In genomic region chr20:50003253-50003656, GRCh38 we compare ENCODE assay signal across 1 cellular context.
A peak's percentile ranks its signal among the peaks of the same experiment; 100 is the strongest.
TF ChIP-seq lines count a peak whose summit lies in the region.

No MANE protein-coding gene starts in this region.

TF ChIP-seq in K562, 482 proteins besides CTCF, POLR2A, EP300 and RAD21 (continued from another document and continues in another):
- no peak for TF ChIP-seq CHD7 (IDR thresholded peaks at IDR 0.05; ENCODE audit: low read depth, low read length)
- no peak for TF ChIP-seq HDAC3 (IDR thresholded peaks at IDR 0.05; ENCODE audit: borderline replicate concordance, partially characterized antibody)
- TF ChIP-seq BACH1 (tag; IDR thresholded peaks at IDR 0.05), result no peak
- TF ChIP-seq NRF1 (conservative IDR thresholded peaks at IDR 0.05 in 1 of 2, IDR thresholded peaks at IDR 0.05 in 1 of 2), result 0 out of 4 replicates have a peak, but pooled peaks of 1 of the 2 experiments have one; percentile 23
- no peak for TF ChIP-seq DMBX1 (CRISPR knock-in tag; IDR thresholded peaks at IDR 0.05; ENCODE audit: borderline replicate concordance)
- TF ChIP-seq PKNOX1 (IDR thresholded peaks at IDR 0.05), result peak; percentile 46
- TF ChIP-seq UBTF (IDR thresholded peaks at IDR 0.05; ENCODE audit: borderline replicate concordance in 1 of 2, low read depth in 2 of 2, low read length in 2 of 2), result no peak
- TF ChIP-seq ELF2 (CRISPR knock-in tag; IDR thresholded peaks at IDR 0.05), result no peak
- no peak for TF ChIP-seq ZNF436 (CRISPR knock-in tag; IDR thresholded peaks at IDR 0.05)
- TF ChIP-seq HSF4 (CRISPR knock-in tag; IDR thresholded peaks at IDR 0.05; ENCODE audit: borderline replicate concordance), result no peak
- TF ChIP-seq ARID1B (IDR thresholded peaks at IDR 0.05), result peak; percentile 22; the same call in 1 of the 2 replicates
- TF ChIP-seq ZNF3 (CRISPR knock-in tag; IDR thresholded peaks at IDR 0.05), result no peak
- no peak for TF ChIP-seq GTF2A2 (tag; IDR thresholded peaks at IDR 0.05)
- peak; percentile 58; the same call in 1 of the 2 replicates for TF ChIP-seq RFX1 (IDR thresholded peaks at IDR 0.05)
- TF ChIP-seq IRF9 (tag; IDR thresholded peaks at IDR 0.05), result 0 out of 2 replicates have a peak, but pooled peaks have one; percentile 43
- no peak for TF ChIP-seq KLF16 (IDR thresholded peaks at IDR 0.05)
- peak; percentile 96 for TF ChIP-seq ATF3 (IDR thresholded peaks at IDR 0.05)
- no peak for TF ChIP-seq ATF3 (CRISPR knock-in tag; conservative IDR thresholded peaks at IDR 0.05)
- peak; percentile 87 for TF ChIP-seq TFE3 (CRISPR knock-in tag; IDR thresholded peaks at IDR 0.05)
- no peak for TF ChIP-seq CBX5 (IDR thresholded peaks at IDR 0.05; ENCODE audit: borderline replicate concordance, low read depth)
- TF ChIP-seq TRIM24 (IDR thresholded peaks at IDR 0.05), result peak; percentile 72 to 81; a peak in 3 of 4 replicates
- no peak for TF ChIP-seq ZNF121 (CRISPR knock-in tag; conservative IDR thresholded peaks at IDR 0.05)
- peak; percentile 49; the same call in 1 of the 2 replicates for TF ChIP-seq CTBP1 (IDR thresholded peaks at IDR 0.05; ENCODE audit: borderline replicate concordance)
- TF ChIP-seq CBFB (CRISPR knock-in tag; IDR thresholded peaks at IDR 0.05), result no peak
- TF ChIP-seq KAT2B (IDR thresholded peaks at IDR 0.05; ENCODE audit: low read depth, low read length), result no peak
- TF ChIP-seq ELF4 (CRISPR knock-in tag; IDR thresholded peaks at IDR 0.05), result no peak
- no peak for TF ChIP-seq ZNF165 (CRISPR knock-in tag; IDR thresholded peaks at IDR 0.05; ENCODE audit: borderline replicate concordance)
- no peak for TF ChIP-seq NR0B1 (IDR thresholded peaks at IDR 0.05; ENCODE audit: partially characterized antibody)
- no peak for TF ChIP-seq PCBP2 (IDR thresholded peaks at IDR 0.05; ENCODE audit: low read depth, low read length, poor library complexity, severe bottlenecking)
- TF ChIP-seq RAD51 (IDR thresholded peaks at IDR 0.05; ENCODE audit: borderline replicate concordance, low read depth), result peak; percentile 65
- TF ChIP-seq HMG20A (CRISPR knock-in tag; conservative IDR thresholded peaks at IDR 0.05), result no peak
- no peak for TF ChIP-seq SIX5 (IDR thresholded peaks at IDR 0.05; ENCODE audit: borderline replicate concordance in 1 of 2, insufficient read depth in 1 of 2, low read depth in 1 of 2, low read length in 2 of 2)
- no peak for TF ChIP-seq PCBP1 (IDR thresholded peaks at IDR 0.05; ENCODE audit: low read depth, low read length, poor library complexity, severe bottlenecking)
- no peak for TF ChIP-seq NFIX (CRISPR knock-in tag; IDR thresholded peaks at IDR 0.05; ENCODE audit: low read depth)
- no peak for TF ChIP-seq ZNF239 (CRISPR knock-in tag; IDR thresholded peaks at IDR 0.05)
- no peak for TF ChIP-seq FOXK2 (conservative IDR thresholded peaks at IDR 0.05 in 1 of 2, IDR thresholded peaks at IDR 0.05 in 1 of 2; ENCODE audit: low read depth in 2 of 2)
- TF ChIP-seq BCOR (IDR thresholded peaks at IDR 0.05), result no peak
- peak; percentile 46; the same call in 1 of the 2 replicates for TF ChIP-seq MECOM (CRISPR knock-in tag; IDR thresholded peaks at IDR 0.05)
- TF ChIP-seq RCOR1 (IDR thresholded peaks at IDR 0.05; ENCODE audit: borderline replicate concordance in 1 of 2, low read depth in 2 of 2, low read length in 2 of 2), result peak in 1 of 2 experiments; percentile 54; a peak in 1 of 4 replicates
- no peak for TF ChIP-seq ZNF584 (CRISPR knock-in tag; IDR thresholded peaks at IDR 0.05; ENCODE audit: low read depth)
- TF ChIP-seq KDM5B (IDR thresholded peaks at IDR 0.05; ENCODE audit: insufficient replicate concordance, low read depth, low read length), result no peak
- TF ChIP-seq ETV1 (tag; conservative IDR thresholded peaks at IDR 0.05; ENCODE audit: low read depth), result peak; percentile 55
- no peak for TF ChIP-seq MTF1 (CRISPR knock-in tag; IDR thresholded peaks at IDR 0.05; ENCODE audit: borderline replicate concordance)
- TF ChIP-seq ZNF717 (CRISPR knock-in tag; IDR thresholded peaks at IDR 0.05), result no peak
- no peak for TF ChIP-seq SNAPC5 (CRISPR knock-in tag; IDR thresholded peaks at IDR 0.05)
- no peak for TF ChIP-seq SRSF9 (IDR thresholded peaks at IDR 0.05; ENCODE audit: borderline replicate concordance, low read depth, low read length)
- no peak for TF ChIP-seq LEF1 (IDR thresholded peaks at IDR 0.05)
- no peak for TF ChIP-seq ZNF224 (CRISPR knock-in tag; IDR thresholded peaks at IDR 0.05)
- no peak for TF ChIP-seq MXI1 (IDR thresholded peaks at IDR 0.05; ENCODE audit: low read depth, low read length)
- no peak for TF ChIP-seq PHB (CRISPR knock-in tag; IDR thresholded peaks at IDR 0.05)
